Comparison of ENCODE assay signal across 2 cellular contexts in genomic region chr4:140662082-140662869, GRCh38.
TF ChIP-seq lines count a peak whose summit lies in the region.

No MANE protein-coding gene starts in this region.

TF ChIP-seq in GM23338, 12 proteins besides CTCF, POLR2A, EP300 and RAD21:
- TF ChIP-seq STAT1 (IDR thresholded peaks at IDR 0.05; ENCODE audit: unreplicated experiment) (no peak), POLR2AphosphoS5 (IDR thresholded peaks at IDR 0.05; ENCODE audit: low read depth) (no peak), ZNF114 (CRISPR knock-in tag; IDR thresholded peaks at IDR 0.05) (no peak), CREB1 (CRISPR knock-in tag; IDR thresholded peaks at IDR 0.05; ENCODE audit: low read depth) (no peak), EZH2 (IDR thresholded peaks at IDR 0.05; ENCODE audit: low read depth, unreplicated experiment) (no peak), ZNF331 (CRISPR knock-in tag; IDR thresholded peaks at IDR 0.05; ENCODE audit: low read depth) (no peak), EZH2phosphoT487 (IDR thresholded peaks at IDR 0.05; ENCODE audit: unreplicated experiment) (no peak), REST (IDR thresholded peaks at IDR 0.05; ENCODE audit: unreplicated experiment) (no peak), ETS1 (IDR thresholded peaks at IDR 0.05) (no peak), JUNB (IDR thresholded peaks at IDR 0.05; ENCODE audit: unreplicated experiment) (no peak), NANOG (IDR thresholded peaks at IDR 0.05; ENCODE audit: borderline replicate concordance) (no peak), ZNF462 (CRISPR knock-in tag; IDR thresholded peaks at IDR 0.05) (no peak)

TF ChIP-seq in H1, 55 proteins besides CTCF, POLR2A, EP300 and RAD21:
- 0 out of 2 replicates have a peak, but pooled peaks have one; percentile 28 for TF ChIP-seq CEBPB (IDR thresholded peaks at IDR 0.05; ENCODE audit: low read depth, low read length)
- TF ChIP-seq JUN (IDR thresholded peaks at IDR 0.05; ENCODE audit: low read depth, low read length): no peak
- TF ChIP-seq SIN3A (conservative IDR thresholded peaks at IDR 0.05 in 1 of 2, IDR thresholded peaks at IDR 0.05 in 1 of 2; ENCODE audit: low read depth in 1 of 2, low read length in 2 of 2): no peak
- 0 out of 2 replicates have a peak, but pooled peaks have one; percentile 40 for TF ChIP-seq JUND (IDR thresholded peaks at IDR 0.05; ENCODE audit: low read length)
- TF ChIP-seq ATF2 (IDR thresholded peaks at IDR 0.05; ENCODE audit: low read length): no peak
